21 cellular contexts compared by ENCODE assay signal in the genomic region with DNA sequence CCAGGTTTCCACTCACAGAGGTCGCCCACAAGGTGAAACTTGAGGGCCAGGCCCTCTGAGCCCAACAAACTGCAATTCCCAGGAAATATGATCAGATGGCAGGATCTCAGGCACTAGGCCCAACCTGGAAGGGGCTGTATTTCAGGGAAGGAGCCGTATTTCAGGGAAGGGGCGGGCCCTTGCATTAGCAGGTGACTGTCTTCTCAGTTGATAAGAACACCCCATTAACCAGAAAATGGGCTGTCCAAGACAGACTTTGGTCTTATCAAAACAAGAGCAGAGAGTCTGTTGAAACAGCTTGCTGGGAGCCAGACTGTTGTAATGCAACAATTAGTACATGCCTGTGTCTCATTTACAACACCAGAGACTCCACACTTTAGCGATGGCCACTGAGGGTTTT. TPM values are rescaled to one million over a fixed set of nuclear protein-coding genes. Genes with fewer than 3 reads are reported as not detected.
"Had no signal": no experiment of that assay in that cellular context is flagged by ENCODE, and none has a peak within 500 bp of the region (broad histone marks: within the 10 kb centered on the region; RNA-seq: fewer than 3 reads in every experiment).

No MANE protein-coding gene starts in this region.

- H3K36me3 ChIP-seq: esophagus squamous epithelium, heart right ventricle, ovary, stomach, thoracic aorta, WERI-Rb-1 had no signal

- H3K36me3 Mint-ChIP-seq: brain had no signal

- H3K27ac Mint-ChIP-seq: activated CD4-positive, alpha-beta T cell treated with anti-CD3 and anti-CD28 coated beads for 36 hours; activated CD8-positive, alpha-beta T cell treated with anti-CD3 and anti-CD28 coated beads for 36 hours had no signal

- H3K4me3 Mint-ChIP-seq: activated CD4-positive, alpha-beta T cell treated with anti-CD3 and anti-CD28 coated beads for 36 hours; activated CD8-positive, alpha-beta T cell treated with anti-CD3 and anti-CD28 coated beads for 36 hours; brain had no signal

- H3K27ac ChIP-seq: esophagus squamous epithelium, heart right ventricle, ovary, thoracic aorta, WERI-Rb-1 had no signal

- H3K9me3 Mint-ChIP-seq: activated CD8-positive, alpha-beta T cell treated with anti-CD3 and anti-CD28 coated beads for 36 hours had no signal

- H3K4me3 ChIP-seq: esophagus squamous epithelium, heart right ventricle, ovary, skin epidermis, stomach, thoracic aorta had no signal

- H3K9me3 ChIP-seq: esophagus squamous epithelium, ovary, stomach, thoracic aorta had no signal

- DNase-seq: activated CD4-positive, alpha-beta T cell treated with anti-CD3 and anti-CD28 coated beads for 36 hours; activated CD8-positive, alpha-beta memory T cell treated with anti-CD3 and anti-CD28 coated beads, Interleukin-2, amount 50 U/mL, for 4 hours; activated CD8-positive, alpha-beta T cell treated with anti-CD3 and anti-CD28 coated beads for 36 hours; activated naive CD4-positive, alpha-beta T cell; esophagus squamous epithelium; foreskin melanocyte; heart right ventricle; retina; stomach; SW 1271; WERI-Rb-1 had no signal

- H3K4me1 Mint-ChIP-seq: activated CD4-positive, alpha-beta T cell treated with anti-CD3 and anti-CD28 coated beads for 36 hours had no signal

- H3K27me3 ChIP-seq: esophagus squamous epithelium, ovary, stomach had no signal

- ATAC-seq: activated CD4-positive, alpha-beta T cell treated with anti-CD3 and anti-CD28 coated beads for 36 hours; activated CD8-positive, alpha-beta T cell treated with anti-CD3 and anti-CD28 coated beads for 36 hours; heart right ventricle had no signal

RNA-seq across cellular contexts. Expression of gene BNIP5, which starts 10.9 kb away (rescaled TPM):
- total RNA-seq: activated CD4-positive, alpha-beta T cell treated with anti-CD3 and anti-CD28 coated beads for 36 hours; activated CD8-positive, alpha-beta T cell treated with anti-CD3 and anti-CD28 coated beads for 36 hours; cerebellum; esophagus squamous epithelium; heart right ventricle; lower leg skin; mesenteric fat pad; thoracic aorta; urinary bladder had no signal
- polyA plus RNA-seq: heart right ventricle, keratinocyte, neural cell, urinary bladder had no signal

RNA-seq across cellular contexts. Expression of gene ETV7, which starts 39.8 kb away (rescaled TPM):
- total RNA-seq: cerebellum had no signal
- polyA plus RNA-seq: neural cell had no signal
